8 cellular contexts compared by ENCODE assay signal in genomic region chr17:61251939-61252865, GRCh38.
DNase-seq lines count a peak whose midpoint lies in the region; ATAC-seq, FAIRE-seq and TF ChIP-seq lines count a peak whose summit lies in the region.

No MANE protein-coding gene starts in this region.

- no peak for TF ChIP-seq POLR2A in lower leg skin (IDR thresholded peaks at IDR 0.05)
- no peak for TF ChIP-seq POLR2A in GM12892 (IDR thresholded peaks at IDR 0.05; ENCODE audit: low read depth, low read length)

- no peak for TF ChIP-seq CTCF in lower leg skin (IDR thresholded peaks at IDR 0.05)

- DNase-seq in HT1080 (ENCODE audit: low read depth) (peak; percentile 85), brain pericyte (ENCODE audit: low read depth, low spot score) (peak; percentile 99), lower leg skin (ENCODE audit: low spot score in 2 of 2) (peak; percentile 80 to 96), substantia nigra (lab: John Stamatoyannopoulos, UW) (peak in 37 of 49 donors; percentile 4 to 71 (median 31)), GM12892 (ENCODE audit: insufficient read length) (no peak), OCI-M1 (lab: John Stamatoyannopoulos, UW) (no peak)

- intact Hi-C loops in lower leg skin (cut with DNase I; ENCODE audit: low total_unique reads) = no loop called here

- ATAC-seq in HG03520 (IDR thresholded peaks at IDR 0.05; ENCODE audit: unreplicated experiment) (no peak), HG02642 (IDR thresholded peaks at IDR 0.05; ENCODE audit: poor library complexity, unreplicated experiment) (no peak)

- no peak overlapping the region for H3K4me3 ChIP-seq in lower leg skin (ENCODE audit: low read depth, poor library complexity, severe bottlenecking)

- no peak overlapping the region for H3K27ac ChIP-seq in substantia nigra (ENCODE audit: low read depth, low read length, poor library complexity, severe bottlenecking)

- FAIRE-seq in GM12892 (lab: Jason Lieb, UNC) = no peak

- WGBS in lower leg skin, 2 donors = 29 to 30% methylated on average over 10 of the region's 10 CpGs

Comparison
In these comparisons a context has a peak if more than half of its experiments do, and no peak if none do; other contexts are left out.
1. DNase-seq: peak in HT1080 (single experiment), brain pericyte (single experiment), lower leg skin (2 of 2) and substantia nigra (37 of 49); none in GM12892 (single experiment) and OCI-M1 (single experiment).